Comparison of ENCODE assay signal across 1 cellular context in the genomic region with DNA sequence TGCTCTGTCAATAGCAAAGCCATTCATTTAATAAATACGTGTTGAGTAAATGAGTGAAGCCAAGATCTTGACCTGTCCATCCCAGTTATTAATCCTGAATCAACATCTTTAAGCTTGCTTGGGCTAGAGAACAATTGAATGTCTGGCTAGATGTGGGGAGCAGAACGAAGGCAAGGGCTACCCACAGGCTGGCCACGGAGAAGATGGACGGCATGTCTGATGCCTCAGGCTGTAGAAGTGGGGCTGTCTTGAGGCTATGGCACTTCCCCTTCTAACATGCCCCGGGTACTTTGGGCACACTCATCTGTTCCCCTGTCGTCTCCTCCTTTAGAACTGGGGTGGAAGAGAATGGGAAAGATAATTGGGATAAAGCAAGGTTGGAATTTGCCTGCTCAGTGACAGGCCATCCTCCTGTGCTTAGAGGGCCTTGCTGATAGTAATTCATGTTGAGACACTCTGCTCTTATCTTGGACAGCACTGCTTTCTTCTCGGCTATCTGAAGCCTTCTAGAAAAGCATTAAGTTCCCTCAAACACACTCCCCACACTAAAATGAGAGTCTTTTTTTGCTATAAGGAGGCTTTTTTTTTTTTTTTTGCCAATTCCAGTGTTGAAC.
TF ChIP-seq lines count a peak whose summit lies in the region.

No MANE protein-coding gene starts in this region.

TF ChIP-seq in K562, 482 proteins besides CTCF, POLR2A, EP300 and RAD21 (continued from another document):
- TF ChIP-seq, protein P1, sequence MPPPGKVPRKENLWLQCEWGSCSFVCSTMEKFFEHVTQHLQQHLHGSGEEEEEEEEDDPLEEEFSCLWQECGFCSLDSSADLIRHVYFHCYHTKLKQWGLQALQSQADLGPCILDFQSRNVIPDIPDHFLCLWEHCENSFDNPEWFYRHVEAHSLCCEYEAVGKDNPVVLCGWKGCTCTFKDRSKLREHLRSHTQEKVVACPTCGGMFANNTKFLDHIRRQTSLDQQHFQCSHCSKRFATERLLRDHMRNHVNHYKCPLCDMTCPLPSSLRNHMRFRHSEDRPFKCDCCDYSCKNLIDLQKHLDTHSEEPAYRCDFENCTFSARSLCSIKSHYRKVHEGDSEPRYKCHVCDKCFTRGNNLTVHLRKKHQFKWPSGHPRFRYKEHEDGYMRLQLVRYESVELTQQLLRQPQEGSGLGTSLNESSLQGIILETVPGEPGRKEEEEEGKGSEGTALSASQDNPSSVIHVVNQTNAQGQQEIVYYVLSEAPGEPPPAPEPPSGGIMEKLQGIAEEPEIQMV (tag; conservative IDR thresholded peaks at IDR 0.05; ENCODE audit: low read depth), result no peak
- TF ChIP-seq, protein P2, sequence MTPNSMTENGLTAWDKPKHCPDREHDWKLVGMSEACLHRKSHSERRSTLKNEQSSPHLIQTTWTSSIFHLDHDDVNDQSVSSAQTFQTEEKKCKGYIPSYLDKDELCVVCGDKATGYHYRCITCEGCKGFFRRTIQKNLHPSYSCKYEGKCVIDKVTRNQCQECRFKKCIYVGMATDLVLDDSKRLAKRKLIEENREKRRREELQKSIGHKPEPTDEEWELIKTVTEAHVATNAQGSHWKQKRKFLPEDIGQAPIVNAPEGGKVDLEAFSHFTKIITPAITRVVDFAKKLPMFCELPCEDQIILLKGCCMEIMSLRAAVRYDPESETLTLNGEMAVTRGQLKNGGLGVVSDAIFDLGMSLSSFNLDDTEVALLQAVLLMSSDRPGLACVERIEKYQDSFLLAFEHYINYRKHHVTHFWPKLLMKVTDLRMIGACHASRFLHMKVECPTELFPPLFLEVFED (CRISPR knock-in tag; conservative IDR thresholded peaks at IDR 0.05), result no peak
- no peak for TF ChIP-seq ZSCAN32 (CRISPR knock-in tag; IDR thresholded peaks at IDR 0.05)
- TF ChIP-seq RBM39 (optimal IDR thresholded peaks at IDR 0.05; ENCODE audit: low read depth, low read length), result no peak
- TF ChIP-seq RBM22 (IDR thresholded peaks at IDR 0.05; ENCODE audit: low read depth, low read length, poor library complexity, severe bottlenecking), result no peak
- TF ChIP-seq, protein P3, sequence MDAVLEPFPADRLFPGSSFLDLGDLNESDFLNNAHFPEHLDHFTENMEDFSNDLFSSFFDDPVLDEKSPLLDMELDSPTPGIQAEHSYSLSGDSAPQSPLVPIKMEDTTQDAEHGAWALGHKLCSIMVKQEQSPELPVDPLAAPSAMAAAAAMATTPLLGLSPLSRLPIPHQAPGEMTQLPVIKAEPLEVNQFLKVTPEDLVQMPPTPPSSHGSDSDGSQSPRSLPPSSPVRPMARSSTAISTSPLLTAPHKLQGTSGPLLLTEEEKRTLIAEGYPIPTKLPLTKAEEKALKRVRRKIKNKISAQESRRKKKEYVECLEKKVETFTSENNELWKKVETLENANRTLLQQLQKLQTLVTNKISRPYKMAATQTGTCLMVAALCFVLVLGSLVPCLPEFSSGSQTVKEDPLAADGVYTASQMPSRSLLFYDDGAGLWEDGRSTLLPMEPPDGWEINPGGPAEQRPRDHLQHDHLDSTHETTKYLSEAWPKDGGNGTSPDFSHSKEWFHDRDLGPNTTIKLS (IDR thresholded peaks at IDR 0.05; ENCODE audit: borderline replicate concordance, low read depth), result no peak
